Comparison of ENCODE assay signal across 1 cellular context in the genomic region with DNA sequence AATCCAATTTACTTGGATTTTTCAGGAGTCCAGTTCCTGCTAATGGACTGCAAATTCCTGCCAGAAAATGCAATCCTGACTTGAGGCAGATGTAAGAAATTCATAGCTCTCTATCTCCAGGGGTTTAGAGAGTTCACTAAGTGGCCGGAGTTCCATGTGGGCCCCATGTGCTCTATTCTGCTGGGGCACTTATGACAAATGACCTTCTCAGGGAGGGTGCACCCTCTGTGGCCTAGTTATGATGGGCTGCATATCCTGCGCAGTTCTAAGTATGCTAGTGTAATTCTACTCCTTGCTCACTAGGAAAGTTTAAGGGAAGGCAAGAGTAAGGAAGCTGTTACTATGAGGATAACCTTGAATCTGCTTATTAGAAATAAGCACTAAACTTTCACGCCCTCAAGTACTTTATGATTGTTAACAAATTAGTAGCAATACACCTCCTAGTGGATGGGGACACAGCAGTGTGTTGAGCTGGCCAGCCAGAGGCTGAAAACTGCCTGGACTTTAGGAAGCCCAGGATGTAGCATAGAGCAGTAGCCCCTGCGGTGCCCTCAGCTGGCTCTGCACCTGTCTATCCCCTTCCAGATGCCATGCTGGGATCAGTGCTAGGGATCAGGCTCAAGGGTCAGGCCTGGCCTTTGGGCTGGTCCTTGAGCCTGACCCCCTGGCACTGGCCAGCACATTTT.
TF ChIP-seq lines count a peak whose summit lies in the region.

No MANE protein-coding gene starts in this region.

TF ChIP-seq in HCT116, 20 proteins besides CTCF, POLR2A, EP300 and RAD21 (continued from another document):
- TF ChIP-seq SP1 (IDR thresholded peaks at IDR 0.05; ENCODE audit: low read depth): no peak
- TF ChIP-seq ZNF274 (IDR thresholded peaks at IDR 0.05; ENCODE audit: low read depth, low read length): no peak
- TF ChIP-seq, protein P1, sequence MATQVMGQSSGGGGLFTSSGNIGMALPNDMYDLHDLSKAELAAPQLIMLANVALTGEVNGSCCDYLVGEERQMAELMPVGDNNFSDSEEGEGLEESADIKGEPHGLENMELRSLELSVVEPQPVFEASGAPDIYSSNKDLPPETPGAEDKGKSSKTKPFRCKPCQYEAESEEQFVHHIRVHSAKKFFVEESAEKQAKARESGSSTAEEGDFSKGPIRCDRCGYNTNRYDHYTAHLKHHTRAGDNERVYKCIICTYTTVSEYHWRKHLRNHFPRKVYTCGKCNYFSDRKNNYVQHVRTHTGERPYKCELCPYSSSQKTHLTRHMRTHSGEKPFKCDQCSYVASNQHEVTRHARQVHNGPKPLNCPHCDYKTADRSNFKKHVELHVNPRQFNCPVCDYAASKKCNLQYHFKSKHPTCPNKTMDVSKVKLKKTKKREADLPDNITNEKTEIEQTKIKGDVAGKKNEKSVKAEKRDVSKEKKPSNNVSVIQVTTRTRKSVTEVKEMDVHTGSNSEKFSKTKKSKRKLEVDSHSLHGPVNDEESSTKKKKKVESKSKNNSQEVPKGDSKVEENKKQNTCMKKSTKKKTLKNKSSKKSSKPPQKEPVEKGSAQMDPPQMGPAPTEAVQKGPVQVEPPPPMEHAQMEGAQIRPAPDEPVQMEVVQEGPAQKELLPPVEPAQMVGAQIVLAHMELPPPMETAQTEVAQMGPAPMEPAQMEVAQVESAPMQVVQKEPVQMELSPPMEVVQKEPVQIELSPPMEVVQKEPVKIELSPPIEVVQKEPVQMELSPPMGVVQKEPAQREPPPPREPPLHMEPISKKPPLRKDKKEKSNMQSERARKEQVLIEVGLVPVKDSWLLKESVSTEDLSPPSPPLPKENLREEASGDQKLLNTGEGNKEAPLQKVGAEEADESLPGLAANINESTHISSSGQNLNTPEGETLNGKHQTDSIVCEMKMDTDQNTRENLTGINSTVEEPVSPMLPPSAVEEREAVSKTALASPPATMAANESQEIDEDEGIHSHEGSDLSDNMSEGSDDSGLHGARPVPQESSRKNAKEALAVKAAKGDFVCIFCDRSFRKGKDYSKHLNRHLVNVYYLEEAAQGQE (IDR thresholded peaks at IDR 0.05; ENCODE audit: low read depth): no peak
- TF ChIP-seq, protein P2, sequence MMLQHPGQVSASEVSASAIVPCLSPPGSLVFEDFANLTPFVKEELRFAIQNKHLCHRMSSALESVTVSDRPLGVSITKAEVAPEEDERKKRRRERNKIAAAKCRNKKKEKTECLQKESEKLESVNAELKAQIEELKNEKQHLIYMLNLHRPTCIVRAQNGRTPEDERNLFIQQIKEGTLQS (IDR thresholded peaks at IDR 0.05): no peak
- no peak for TF ChIP-seq SIN3A (IDR thresholded peaks at IDR 0.05; ENCODE audit: low read depth)
- TF ChIP-seq, protein P3, sequence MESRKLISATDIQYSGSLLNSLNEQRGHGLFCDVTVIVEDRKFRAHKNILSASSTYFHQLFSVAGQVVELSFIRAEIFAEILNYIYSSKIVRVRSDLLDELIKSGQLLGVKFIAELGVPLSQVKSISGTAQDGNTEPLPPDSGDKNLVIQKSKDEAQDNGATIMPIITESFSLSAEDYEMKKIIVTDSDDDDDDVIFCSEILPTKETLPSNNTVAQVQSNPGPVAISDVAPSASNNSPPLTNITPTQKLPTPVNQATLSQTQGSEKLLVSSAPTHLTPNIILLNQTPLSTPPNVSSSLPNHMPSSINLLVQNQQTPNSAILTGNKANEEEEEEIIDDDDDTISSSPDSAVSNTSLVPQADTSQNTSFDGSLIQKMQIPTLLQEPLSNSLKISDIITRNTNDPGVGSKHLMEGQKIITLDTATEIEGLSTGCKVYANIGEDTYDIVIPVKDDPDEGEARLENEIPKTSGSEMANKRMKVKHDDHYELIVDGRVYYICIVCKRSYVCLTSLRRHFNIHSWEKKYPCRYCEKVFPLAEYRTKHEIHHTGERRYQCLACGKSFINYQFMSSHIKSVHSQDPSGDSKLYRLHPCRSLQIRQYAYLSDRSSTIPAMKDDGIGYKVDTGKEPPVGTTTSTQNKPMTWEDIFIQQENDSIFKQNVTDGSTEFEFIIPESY (IDR thresholded peaks at IDR 0.05; ENCODE audit: extremely low read depth, insufficient replicate concordance, low read length): no peak
- TF ChIP-seq ZFX (IDR thresholded peaks at IDR 0.05): no peak
- TF ChIP-seq YY1 (IDR thresholded peaks at IDR 0.05; ENCODE audit: extremely low read depth, insufficient replicate concordance, low read depth, low read length): no peak
- TF ChIP-seq SRF (IDR thresholded peaks at IDR 0.05; ENCODE audit: low read depth): no peak
- no peak for TF ChIP-seq FOSL1 (IDR thresholded peaks at IDR 0.05; ENCODE audit: low read depth)
- TF ChIP-seq CBX3 (IDR thresholded peaks at IDR 0.05; ENCODE audit: low read depth): no peak
- TF ChIP-seq ELF1 (IDR thresholded peaks at IDR 0.05; ENCODE audit: borderline replicate concordance, low read depth): no peak
- TF ChIP-seq, protein P4, sequence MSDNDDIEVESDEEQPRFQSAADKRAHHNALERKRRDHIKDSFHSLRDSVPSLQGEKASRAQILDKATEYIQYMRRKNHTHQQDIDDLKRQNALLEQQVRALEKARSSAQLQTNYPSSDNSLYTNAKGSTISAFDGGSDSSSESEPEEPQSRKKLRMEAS (IDR thresholded peaks at IDR 0.05): no peak
- no peak for TF ChIP-seq EZH2phosphoT487 (IDR thresholded peaks at IDR 0.05; ENCODE audit: borderline replicate concordance)
